ENCODE assay signal across 1 cellular context in genomic region chr17:77392376-77393273, GRCh38.
TF ChIP-seq lines count a peak whose summit lies in the region.

No MANE protein-coding gene starts in this region.

TF ChIP-seq in WTC11, 78 proteins besides CTCF, POLR2A, EP300 and RAD21 (continued from another document):
- TF ChIP-seq, protein P1, sequence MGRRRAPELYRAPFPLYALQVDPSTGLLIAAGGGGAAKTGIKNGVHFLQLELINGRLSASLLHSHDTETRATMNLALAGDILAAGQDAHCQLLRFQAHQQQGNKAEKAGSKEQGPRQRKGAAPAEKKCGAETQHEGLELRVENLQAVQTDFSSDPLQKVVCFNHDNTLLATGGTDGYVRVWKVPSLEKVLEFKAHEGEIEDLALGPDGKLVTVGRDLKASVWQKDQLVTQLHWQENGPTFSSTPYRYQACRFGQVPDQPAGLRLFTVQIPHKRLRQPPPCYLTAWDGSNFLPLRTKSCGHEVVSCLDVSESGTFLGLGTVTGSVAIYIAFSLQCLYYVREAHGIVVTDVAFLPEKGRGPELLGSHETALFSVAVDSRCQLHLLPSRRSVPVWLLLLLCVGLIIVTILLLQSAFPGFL (CRISPR knock-in tag; IDR thresholded peaks at IDR 0.05; ENCODE audit: borderline replicate concordance): no peak
- TF ChIP-seq, protein P2, sequence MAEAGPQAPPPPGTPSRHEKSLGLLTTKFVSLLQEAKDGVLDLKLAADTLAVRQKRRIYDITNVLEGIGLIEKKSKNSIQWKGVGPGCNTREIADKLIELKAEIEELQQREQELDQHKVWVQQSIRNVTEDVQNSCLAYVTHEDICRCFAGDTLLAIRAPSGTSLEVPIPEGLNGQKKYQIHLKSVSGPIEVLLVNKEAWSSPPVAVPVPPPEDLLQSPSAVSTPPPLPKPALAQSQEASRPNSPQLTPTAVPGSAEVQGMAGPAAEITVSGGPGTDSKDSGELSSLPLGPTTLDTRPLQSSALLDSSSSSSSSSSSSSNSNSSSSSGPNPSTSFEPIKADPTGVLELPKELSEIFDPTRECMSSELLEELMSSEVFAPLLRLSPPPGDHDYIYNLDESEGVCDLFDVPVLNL (CRISPR knock-in tag; IDR thresholded peaks at IDR 0.05; ENCODE audit: borderline replicate concordance, low read depth): no peak
- no peak for TF ChIP-seq TP53 (CRISPR knock-in tag; IDR thresholded peaks at IDR 0.05)
- no peak for TF ChIP-seq SOX15 (CRISPR knock-in tag; IDR thresholded peaks at IDR 0.05)
- TF ChIP-seq, protein P3, sequence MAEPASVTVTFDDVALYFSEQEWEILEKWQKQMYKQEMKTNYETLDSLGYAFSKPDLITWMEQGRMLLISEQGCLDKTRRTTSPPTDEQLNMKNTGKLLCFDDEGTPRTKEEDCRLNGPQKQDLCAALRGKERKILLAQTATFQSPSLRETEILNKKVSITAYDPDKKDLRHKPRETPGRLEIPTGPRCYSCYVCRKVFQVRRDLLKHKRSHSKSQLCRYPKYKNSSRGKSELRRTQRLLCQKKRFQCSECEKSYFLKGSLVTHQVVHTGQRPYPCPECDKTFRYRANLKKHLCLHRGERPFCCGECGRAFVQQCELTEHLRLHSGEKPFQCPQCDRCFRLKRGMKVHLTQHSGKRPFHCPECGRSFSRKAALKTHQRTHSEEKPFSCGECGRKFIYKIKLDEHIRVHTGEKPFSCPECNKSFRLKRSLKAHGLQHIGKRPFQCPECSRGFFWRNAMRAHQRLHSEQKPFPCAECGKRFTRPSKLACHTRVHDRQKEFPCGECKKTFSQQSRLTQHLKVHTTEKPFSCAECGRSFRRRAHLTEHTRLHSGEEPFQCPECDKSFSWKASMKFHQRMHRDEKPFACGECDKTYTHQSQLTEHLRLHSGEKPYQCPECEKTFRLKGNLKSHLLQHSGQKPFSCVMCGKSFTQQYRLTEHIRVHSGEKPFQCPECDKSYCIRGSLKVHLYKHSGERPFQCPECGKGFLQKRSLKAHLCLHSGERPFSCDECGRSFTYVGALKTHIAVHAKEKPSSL (CRISPR knock-in tag; conservative IDR thresholded peaks at IDR 0.05): no peak
- TF ChIP-seq SP1 (CRISPR knock-in tag; conservative IDR thresholded peaks at IDR 0.05): 0 out of 2 replicates have a peak, but pooled peaks have one; percentile 43
